ENCODE assay signal across 18 cellular contexts in genomic region chr12:2679816-2680675, GRCh38.
DNase-seq lines count a peak whose midpoint lies in the region; FAIRE-seq and TF ChIP-seq lines count a peak whose summit lies in the region.
"Had no signal": no experiment of that assay in that cellular context is flagged by ENCODE, and none has a peak within 500 bp of the region (broad histone marks: within the 10 kb centered on the region; RNA-seq: fewer than 3 reads in every experiment).

No MANE protein-coding gene starts in this region.

- no peak overlapping the region for H4K8ac ChIP-seq in neuronal stem cell (ENCODE audit: low read depth, low read length)

- H3K36me3 Mint-ChIP-seq in T-helper 2 cell treated with Interferon-gamma antibody and Interleukin-4, amounts not matched to agents 5 μg/mL and 100 μg/mL, for 36 hours (ENCODE audit: low read depth) = peaks cover 2% of the 10 kb centered on the region
- H3K36me3 Mint-ChIP-seq: CD4-positive, CD25-positive, alpha-beta regulatory T cell had no signal

- no peak overlapping the region for H3K27ac ChIP-seq in kidney (ENCODE audit: low read depth in 2 of 2, low read length in 2 of 2)
- no peak overlapping the region for H3K27ac ChIP-seq in neuronal stem cell (replicated peaks; ENCODE audit: low read length)
- H3K27ac ChIP-seq: SK-N-MC had no signal

- H3K4me1 ChIP-seq in kidney (ENCODE audit: control insufficient read depth in 1 of 2, insufficient read depth in 1 of 2, low read depth in 1 of 2, low read length in 2 of 2) = no peaks in the 10 kb centered on the region
- peaks cover 0 to 13% of the 10 kb centered on the region in 2 donors for H3K4me1 ChIP-seq in neuronal stem cell (ENCODE audit: control insufficient read depth in 2 of 2, insufficient read depth in 1 of 2, low read depth in 1 of 2, low read length in 2 of 2)

- no peak overlapping the region for H2BK120ac ChIP-seq in neuronal stem cell (ENCODE audit: low read depth, low read length)

- H3K27me3 Mint-ChIP-seq in T-helper 2 cell treated with Interferon-gamma antibody and Interleukin-4, amounts not matched to agents 5 μg/mL and 100 μg/mL, for 36 hours (ENCODE audit: low read depth) = no peaks in the 10 kb centered on the region

- H3K27me3 ChIP-seq in neuronal stem cell (ENCODE audit: control insufficient read depth in 3 of 3, insufficient read depth in 3 of 3, low read depth in 1 of 3, low read length in 3 of 3) = no peaks in the 10 kb centered on the region

- H2BK5ac ChIP-seq in neuronal stem cell (ENCODE audit: low read length) = no peak overlapping the region

- H3K9me3 ChIP-seq in kidney (ENCODE audit: control insufficient read depth in 1 of 2, low read length in 2 of 2) (no peaks in the 10 kb centered on the region), neuronal stem cell (replicated peaks in 1 of 2; ENCODE audit: control insufficient read depth in 2 of 2, insufficient read depth in 1 of 2, low read depth in 1 of 2, low read length in 2 of 2) (no peaks in the 10 kb centered on the region)

- FAIRE-seq in kidney (lab: Jason Lieb, UNC) = no peak
- FAIRE-seq: K562 had no signal

- H3K36me3 ChIP-seq in kidney (ENCODE audit: control insufficient read depth in 1 of 2, insufficient read depth in 2 of 2, low read length in 2 of 2) (no peaks in the 10 kb centered on the region), neuronal stem cell (replicated peaks in 1 of 2; ENCODE audit: control insufficient read depth in 2 of 2, insufficient read depth in 2 of 2, low read length in 2 of 2) (no peaks in the 10 kb centered on the region)

- H2BK12ac ChIP-seq in neuronal stem cell (ENCODE audit: low read length) = no peak overlapping the region

- H3K4me3 ChIP-seq in kidney (ENCODE audit: low read length in 2 of 2) = no peak overlapping the region
- H3K4me3 ChIP-seq in neuronal stem cell (ENCODE audit: low read length in 2 of 2) = no peak overlapping the region
- H3K4me3 ChIP-seq: K562, SK-N-MC had no signal

- H2BK15ac ChIP-seq in neuronal stem cell (ENCODE audit: low read length) = no peak overlapping the region

- H3K9ac ChIP-seq in kidney (ENCODE audit: low read length in 2 of 2) (no peak overlapping the region), neuronal stem cell (ENCODE audit: low read depth, low read length, poor library complexity) (no peak overlapping the region)

- H3K4me1 Mint-ChIP-seq in T-helper 2 cell treated with Interferon-gamma antibody and Interleukin-4, amounts not matched to agents 5 μg/mL and 100 μg/mL, for 36 hours (ENCODE audit: low read depth) = peaks cover 3% of the 10 kb centered on the region

- H3K9me3 Mint-ChIP-seq in T-helper 2 cell treated with Interferon-gamma antibody and Interleukin-4, amounts not matched to agents 5 μg/mL and 100 μg/mL, for 36 hours = peaks cover 4% of the 10 kb centered on the region

- H3K79me1 ChIP-seq in neuronal stem cell (ENCODE audit: low read depth, low read length) = no peaks in the 10 kb centered on the region

- peak overlapping the region; percentile 89 for H2AK5ac ChIP-seq in neuronal stem cell (ENCODE audit: low read depth, low read length)

- H3K23ac ChIP-seq in neuronal stem cell (ENCODE audit: low read depth, low read length, poor library complexity) = no peak overlapping the region

- intact Hi-C loops in kidney (cut with DNase I) = no loop called here

- H3K4me2 ChIP-seq in neuronal stem cell (ENCODE audit: insufficient read depth, low read length, poor library complexity, severe bottlenecking) = no peak overlapping the region

- no peak overlapping the region for H3K4me3 Mint-ChIP-seq in T-helper 2 cell treated with Interferon-gamma antibody and Interleukin-4, amounts not matched to agents 5 μg/mL and 100 μg/mL, for 36 hours
- H3K4me3 Mint-ChIP-seq: CD4-positive, CD25-positive, alpha-beta regulatory T cell had no signal

- DNase-seq in Caki2 (ENCODE audit: low read depth) (peak; percentile 25), RPMI7951 (ENCODE audit: low read depth) (peak; percentile 31), kidney (peak; percentile 63), neuronal stem cell (ENCODE audit: low spot score) (no peak), T-helper 2 cell (no peak), NCI-H1048 (lab: John Stamatoyannopoulos, UW) (no peak), NCI-H510A (lab: John Stamatoyannopoulos, UW) (no peak)
- DNase-seq in T-helper 2 cell treated with Interferon-gamma antibody and Interleukin-4, amounts not matched to agents 5 μg/mL and 100 μg/mL, for 36 hours (ENCODE audit: low spot score) = no peak
- DNase-seq: Calu3; CD4-positive, CD25-positive, alpha-beta regulatory T cell; DMS53; HCEC 1CT; NCI-H1417 treated with DMSO at 0.1 percent for 48 hours; NCI-H1930; NCI-H524; Right ventricle myocardium superior had no signal

- no peak overlapping the region for H3K27ac Mint-ChIP-seq in T-helper 2 cell treated with Interferon-gamma antibody and Interleukin-4, amounts not matched to agents 5 μg/mL and 100 μg/mL, for 36 hours
- H3K27ac Mint-ChIP-seq: CD4-positive, CD25-positive, alpha-beta regulatory T cell had no signal

- TF ChIP-seq CTCF in kidney (IDR thresholded peaks at IDR 0.05; ENCODE audit: borderline replicate concordance, extremely low read depth, insufficient read depth) = no peak

- in situ Hi-C loops in Caki2 (cut with HindIII; ENCODE audit: low pct_unique_long_range_greater_than_20kb, low sequenced_read_pairs) = no loop called here

- no peak overlapping the region for H3K4ac ChIP-seq in neuronal stem cell (ENCODE audit: low read length)

- no peak overlapping the region for H4K91ac ChIP-seq in neuronal stem cell (ENCODE audit: low read depth, low read length, poor library complexity)

- H3K18ac ChIP-seq in neuronal stem cell (ENCODE audit: low read length) = no peak overlapping the region

- H2AFZ ChIP-seq in neuronal stem cell (ENCODE audit: low read length) = no peak overlapping the region

- WGBS in neuronal stem cell (ENCODE audit: extremely low coverage in 2 of 2, insufficient read length in 2 of 2, insufficient replicate concordance in 1 of 2), 2 donors = no CpG with 5 or more reads among the region's 18 CpGs

- H3K14ac ChIP-seq in neuronal stem cell (ENCODE audit: low read length) = no peak overlapping the region

Comparison
In these comparisons a context has a peak if more than half of its experiments do, and no peak if none do; other contexts are left out.
1. DNase-seq: peak in Caki2 (single experiment), RPMI7951 (single experiment) and kidney (single experiment); none in neuronal stem cell (single experiment), T-helper 2 cell (0 of 5), T-helper 2 cell treated with Interferon-gamma antibody and Interleukin-4, amounts not matched to agents 5 μg/mL and 100 μg/mL, for 36 hours (single experiment), NCI-H1048 (single experiment) and NCI-H510A (single experiment).